ENCODE assay signal across 12 cellular contexts in the genomic region with DNA sequence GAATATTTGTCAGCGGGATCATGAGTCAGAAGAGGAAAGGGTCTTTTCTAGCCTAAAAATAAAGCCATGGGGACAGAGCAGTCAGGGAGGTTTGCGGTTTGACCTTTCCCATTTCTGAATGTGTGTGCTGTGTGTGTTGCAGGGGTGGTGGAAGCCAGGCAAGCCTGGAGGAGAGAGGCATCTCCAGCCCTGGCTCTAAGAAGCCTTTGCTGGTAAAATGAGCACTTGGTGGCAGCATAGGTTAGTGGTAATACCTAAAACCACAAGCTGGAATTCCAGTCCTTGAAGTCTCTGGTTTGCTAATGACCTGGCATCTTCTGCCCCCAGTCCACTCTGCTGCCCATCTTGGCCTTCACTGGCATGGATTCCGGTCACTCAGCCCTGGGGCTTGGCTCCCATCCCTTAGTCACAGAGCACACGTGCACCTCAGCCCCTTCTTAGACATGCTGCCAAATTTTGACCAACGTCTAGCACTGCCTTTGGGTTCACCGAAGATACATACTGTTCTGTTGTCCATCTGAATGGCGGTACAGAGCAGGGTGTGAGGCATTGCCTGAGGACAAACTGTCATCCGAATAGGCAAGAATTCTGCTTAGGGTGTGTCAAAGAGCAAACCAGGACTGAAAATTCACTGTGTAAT. TPM values are rescaled to one million over a fixed set of nuclear protein-coding genes. Genes with fewer than 3 reads are reported as not detected.
A peak's percentile ranks its signal among the peaks of the same experiment; 100 is the strongest.
DNase-seq lines count a peak whose midpoint lies in the region; ATAC-seq lines count a peak whose summit lies in the region.
"Had no signal": no experiment of that assay in that cellular context is flagged by ENCODE, and none has a peak within 500 bp of the region (broad histone marks: within the 10 kb centered on the region; RNA-seq: fewer than 3 reads in every experiment).

No MANE protein-coding gene starts in this region.

- peak; percentile 34 for ATAC-seq in stimulated activated effector memory CD8-positive, alpha-beta T cell treated with anti-CD3 and anti-CD28 coated beads, Interleukin-12 subunit alpha, Interleukin-12 subunit beta, amount 100 ng/mL, for 72 hours
- ATAC-seq in activated T-cell treated with anti-CD3 and anti-CD28 coated beads, Interleukin-2, amount 50 U/mL, for 4 hours, result no peak
- ATAC-seq: left cardiac atrium; stimulated activated naive CD8-positive, alpha-beta T cell treated with anti-CD3 and anti-CD28 coated beads, Interleukin-15, amount 100 ng/mL, for 72 hours had no signal

- no peak overlapping the region for H3K27ac ChIP-seq in CD8-positive, alpha-beta memory T cell (ENCODE audit: low read depth, low read length)

- no peak overlapping the region for H3K27ac Mint-ChIP-seq in stimulated activated effector memory CD8-positive, alpha-beta T cell treated with anti-CD3 and anti-CD28 coated beads, Interleukin-12 subunit alpha, Interleukin-12 subunit beta, amount 100 ng/mL, for 72 hours
- H3K27ac Mint-ChIP-seq in CD8-positive, alpha-beta memory T cell, result no peak overlapping the region
- H3K27ac Mint-ChIP-seq: activated CD4-positive, alpha-beta memory T cell treated with anti-CD3 and anti-CD28 coated beads, Interleukin-2, amount 10 ng/mL, durations not matched to agents 7 days and 5 days had no signal

- H3K9me3 Mint-ChIP-seq in stimulated activated effector memory CD8-positive, alpha-beta T cell treated with anti-CD3 and anti-CD28 coated beads, Interleukin-12 subunit alpha, Interleukin-12 subunit beta, amount 100 ng/mL, for 72 hours, result no peaks in the 10 kb centered on the region
- no peaks in the 10 kb centered on the region for H3K9me3 Mint-ChIP-seq in activated T-cell treated with anti-CD3 and anti-CD28 coated beads, Interleukin-2, amount 50 U/mL, for 4 hours
- no peaks in the 10 kb centered on the region for H3K9me3 Mint-ChIP-seq in CD8-positive, alpha-beta memory T cell
- H3K9me3 Mint-ChIP-seq: activated CD4-positive, alpha-beta memory T cell treated with anti-CD3 and anti-CD28 coated beads, Interleukin-2, amount 10 ng/mL, durations not matched to agents 7 days and 5 days; stimulated activated naive CD8-positive, alpha-beta T cell treated with anti-CD3 and anti-CD28 coated beads, Interleukin-15, amount 100 ng/mL, for 72 hours had no signal

- peak; percentile 17 for DNase-seq in NCI-H2107 treated with DMSO at 0.1 percent for 48 hours (lab: John Stamatoyannopoulos, UW; ENCODE audit: unreplicated experiment)
- no peak for DNase-seq in NCI-H2107 (lab: John Stamatoyannopoulos, UW)
- DNase-seq in NCI-H69 (lab: John Stamatoyannopoulos, UW), result peak; percentile 48
- DNase-seq in epidermal melanocyte (ENCODE audit: insufficient read length, low spot score), result peak; percentile 50
- DNase-seq in stimulated activated effector memory CD8-positive, alpha-beta T cell treated with anti-CD3 and anti-CD28 coated beads, Interleukin-12 subunit alpha, Interleukin-12 subunit beta, amount 100 ng/mL, for 72 hours (ENCODE audit: low spot score in 2 of 2), result peak in 1 of 2 donors; percentile 28
- DNase-seq in activated T-cell treated with anti-CD3 and anti-CD28 coated beads, Interleukin-2, amount 50 U/mL, for 4 hours, result no peak
- no peak for DNase-seq in CD8-positive, alpha-beta memory T cell
- DNase-seq in SIG-M5 (lab: John Stamatoyannopoulos, UW), result no peak
- DNase-seq: activated CD4-positive, alpha-beta memory T cell treated with anti-CD3 and anti-CD28 coated beads, Interleukin-2, amount 10 ng/mL, durations not matched to agents 7 days and 5 days; left cardiac atrium; NCI-H510A treated with DMSO at 0.1 percent for 48 hours; stimulated activated naive CD8-positive, alpha-beta T cell treated with anti-CD3 and anti-CD28 coated beads, Interleukin-15, amount 100 ng/mL, for 72 hours had no signal

- no peak overlapping the region for H3K4me3 ChIP-seq in CD8-positive, alpha-beta memory T cell (ENCODE audit: low read length)

- no peaks in the 10 kb centered on the region for H3K4me1 ChIP-seq in CD8-positive, alpha-beta memory T cell (ENCODE audit: insufficient read depth, low read length)

- H3K4me1 Mint-ChIP-seq in stimulated activated effector memory CD8-positive, alpha-beta T cell treated with anti-CD3 and anti-CD28 coated beads, Interleukin-12 subunit alpha, Interleukin-12 subunit beta, amount 100 ng/mL, for 72 hours, result no peaks in the 10 kb centered on the region
- H3K4me1 Mint-ChIP-seq in activated T-cell treated with anti-CD3 and anti-CD28 coated beads, Interleukin-2, amount 50 U/mL, for 4 hours (ENCODE audit: low read depth), result no peaks in the 10 kb centered on the region
- no peaks in the 10 kb centered on the region for H3K4me1 Mint-ChIP-seq in CD8-positive, alpha-beta memory T cell
- H3K4me1 Mint-ChIP-seq: activated CD4-positive, alpha-beta memory T cell treated with anti-CD3 and anti-CD28 coated beads, Interleukin-2, amount 10 ng/mL, durations not matched to agents 7 days and 5 days; stimulated activated naive CD8-positive, alpha-beta T cell treated with anti-CD3 and anti-CD28 coated beads, Interleukin-15, amount 100 ng/mL, for 72 hours had no signal

- no peak overlapping the region for H3K4me3 Mint-ChIP-seq in stimulated activated effector memory CD8-positive, alpha-beta T cell treated with anti-CD3 and anti-CD28 coated beads, Interleukin-12 subunit alpha, Interleukin-12 subunit beta, amount 100 ng/mL, for 72 hours
- H3K4me3 Mint-ChIP-seq in activated T-cell treated with anti-CD3 and anti-CD28 coated beads, Interleukin-2, amount 50 U/mL, for 4 hours, result no peak overlapping the region
- no peak overlapping the region for H3K4me3 Mint-ChIP-seq in CD8-positive, alpha-beta memory T cell
- H3K4me3 Mint-ChIP-seq: activated CD4-positive, alpha-beta memory T cell treated with anti-CD3 and anti-CD28 coated beads, Interleukin-2, amount 10 ng/mL, durations not matched to agents 7 days and 5 days; stimulated activated naive CD8-positive, alpha-beta T cell treated with anti-CD3 and anti-CD28 coated beads, Interleukin-15, amount 100 ng/mL, for 72 hours had no signal

- no peaks in the 10 kb centered on the region for H3K36me3 ChIP-seq in CD8-positive, alpha-beta memory T cell (ENCODE audit: insufficient read depth, low read length)

- POLR2A ChIA-PET in CD8-positive, alpha-beta memory T cell (lab: Charles Lee), result no interaction called here

- no peaks in the 10 kb centered on the region for H3K36me3 Mint-ChIP-seq in stimulated activated effector memory CD8-positive, alpha-beta T cell treated with anti-CD3 and anti-CD28 coated beads, Interleukin-12 subunit alpha, Interleukin-12 subunit beta, amount 100 ng/mL, for 72 hours
- H3K36me3 Mint-ChIP-seq in activated T-cell treated with anti-CD3 and anti-CD28 coated beads, Interleukin-2, amount 50 U/mL, for 4 hours (ENCODE audit: insufficient read depth), result no peaks in the 10 kb centered on the region
- no peaks in the 10 kb centered on the region for H3K36me3 Mint-ChIP-seq in CD8-positive, alpha-beta memory T cell

- CTCF ChIA-PET in CD8-positive, alpha-beta memory T cell (lab: Charles Lee), result no interaction called here

- H3K27me3 ChIP-seq in CD8-positive, alpha-beta memory T cell (ENCODE audit: insufficient read depth, low read length, poor library complexity, severe bottlenecking), result peaks cover 3% of the 10 kb centered on the region

- H3K27me3 Mint-ChIP-seq in activated T-cell treated with anti-CD3 and anti-CD28 coated beads, Interleukin-2, amount 50 U/mL, for 4 hours (ENCODE audit: low read depth), result peaks cover 7% of the 10 kb centered on the region
- peaks cover 8 to 23% of the 10 kb centered on the region in 2 donors for H3K27me3 Mint-ChIP-seq in CD8-positive, alpha-beta memory T cell

- no peaks in the 10 kb centered on the region for H3K9me3 ChIP-seq in CD8-positive, alpha-beta memory T cell (ENCODE audit: low read length)

RNA-seq across cellular contexts. Expression of a gene that starts 52.7 kb away (rescaled TPM):
- not detected for total RNA-seq in activated T-cell treated with anti-CD3 and anti-CD28 coated beads, Interleukin-2, amount 50 U/mL, for 4 hours
- not detected for total RNA-seq in CD8-positive, alpha-beta memory T cell
- polyA plus RNA-seq in CD8-positive, alpha-beta memory T cell, result not detected
- total RNA-seq: activated CD4-positive, alpha-beta memory T cell treated with anti-CD3 and anti-CD28 coated beads, Interleukin-2, amount 10 ng/mL, durations not matched to agents 7 days and 5 days had no signal

Comparison
In these comparisons a context has a peak if more than half of its experiments do, and no peak if none do; other contexts are left out.
1. DNase-seq: peak in NCI-H2107 treated with DMSO at 0.1 percent for 48 hours (single experiment), NCI-H69 (single experiment) and epidermal melanocyte (single experiment); none in NCI-H2107 (single experiment), activated T-cell treated with anti-CD3 and anti-CD28 coated beads, Interleukin-2, amount 50 U/mL, for 4 hours (single experiment), CD8-positive, alpha-beta memory T cell (0 of 5) and SIG-M5 (single experiment).